ENCODE assay signal across 8 cellular contexts in the genomic region with DNA sequence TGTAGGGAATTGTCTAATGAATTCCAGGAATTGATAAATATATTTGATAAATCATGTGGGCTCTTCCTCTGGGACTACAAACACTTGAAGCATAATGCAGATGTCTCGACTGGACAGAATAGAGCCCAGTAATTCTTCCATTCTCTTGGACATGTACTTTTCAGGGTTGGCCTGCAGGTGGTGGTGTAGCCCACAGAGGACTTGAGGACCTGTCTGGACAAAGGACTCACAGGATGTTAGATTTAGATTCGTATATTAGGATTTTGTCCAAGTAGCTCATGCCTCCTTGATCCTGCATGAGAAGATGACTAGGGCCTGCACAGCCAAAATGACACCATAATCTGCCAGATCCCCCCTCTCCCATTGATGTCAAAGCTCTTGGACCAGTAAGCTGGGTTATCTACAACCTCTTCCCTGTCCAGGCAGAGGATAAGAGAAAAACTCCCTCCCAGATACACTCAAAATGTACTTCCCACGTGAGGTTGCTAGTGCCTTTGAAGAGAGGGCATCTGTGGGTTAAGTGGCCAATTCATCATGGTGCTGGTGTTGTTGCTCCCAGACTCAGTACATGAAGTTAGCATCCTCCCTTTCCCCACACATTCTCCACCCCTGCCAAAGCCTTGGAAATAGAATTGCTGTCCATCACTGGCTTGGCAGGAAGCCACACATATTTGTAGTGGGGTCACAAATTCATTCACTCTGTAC.
DNase-seq lines count a peak whose midpoint lies in the region; ATAC-seq and TF ChIP-seq lines count a peak whose summit lies in the region.

No MANE protein-coding gene starts in this region.

- H3K9me3 ChIP-seq in tibial nerve: no peaks in the 10 kb centered on the region

- no peak overlapping the region for H3K4me3 Mint-ChIP-seq in activated CD8-positive, alpha-beta memory T cell treated with anti-CD3 and anti-CD28 coated beads, Interleukin-2, amount 10 ng/mL, durations not matched to agents 7 days and 5 days
- H3K4me3 Mint-ChIP-seq in naive thymus-derived CD8-positive, alpha-beta T cell: no peak overlapping the region

- WGBS in tibial nerve, 2 donors: 23 to 36% methylated on average over 3 of the region's 3 CpGs

- H3K36me3 ChIP-seq in tibial nerve: no peaks in the 10 kb centered on the region

- H3K9me3 Mint-ChIP-seq in activated CD8-positive, alpha-beta memory T cell treated with anti-CD3 and anti-CD28 coated beads, Interleukin-2, amount 10 ng/mL, durations not matched to agents 7 days and 5 days (ENCODE audit: low read depth): no peaks in the 10 kb centered on the region
- no peaks in the 10 kb centered on the region for H3K9me3 Mint-ChIP-seq in naive thymus-derived CD8-positive, alpha-beta T cell

- peak; percentile 12 for DNase-seq in activated T-cell treated with anti-CD3 and anti-CD28 coated beads for 1 hour (ENCODE audit: low read depth)
- no peak for DNase-seq in activated T-cell treated with anti-CD3 and anti-CD28 coated beads for 4 hours
- peak; percentile 34 to 75 for DNase-seq in NCI-H526 (lab: John Stamatoyannopoulos, UW)
- DNase-seq in activated CD8-positive, alpha-beta memory T cell treated with anti-CD3 and anti-CD28 coated beads, Interleukin-2, amount 10 ng/mL, durations not matched to agents 7 days and 5 days: peak; percentile 52
- peak; percentile 10 to 70 (median 27) for DNase-seq in naive thymus-derived CD8-positive, alpha-beta T cell
- DNase-seq in tibial nerve (ENCODE audit: low spot score in 2 of 2): no peak

- ATAC-seq in HG02885 (IDR thresholded peaks at IDR 0.05; ENCODE audit: poor library complexity, unreplicated experiment): peak; percentile 71
- ATAC-seq in activated CD8-positive, alpha-beta memory T cell treated with anti-CD3 and anti-CD28 coated beads, Interleukin-2, amount 10 ng/mL, durations not matched to agents 7 days and 5 days: peak; percentile 58
- ATAC-seq in esophagus mucosa: peak; percentile 81
- ATAC-seq in naive thymus-derived CD8-positive, alpha-beta T cell: peak; percentile 33 to 50

- peaks cover 4% of the 10 kb centered on the region for H3K4me1 Mint-ChIP-seq in activated CD8-positive, alpha-beta memory T cell treated with anti-CD3 and anti-CD28 coated beads, Interleukin-2, amount 10 ng/mL, durations not matched to agents 7 days and 5 days
- H3K4me1 Mint-ChIP-seq in naive thymus-derived CD8-positive, alpha-beta T cell: peaks cover 0 to 2% (median 0%) of the 10 kb centered on the region in 4 donors

- no peak overlapping the region for H3K27ac ChIP-seq in tibial nerve

- TF ChIP-seq CTCF in tibial nerve (IDR thresholded peaks at IDR 0.05): peak; percentile 31 to 54 (median 44)

- no peaks in the 10 kb centered on the region for H3K27me3 Mint-ChIP-seq in activated CD8-positive, alpha-beta memory T cell treated with anti-CD3 and anti-CD28 coated beads, Interleukin-2, amount 10 ng/mL, durations not matched to agents 7 days and 5 days
- H3K27me3 Mint-ChIP-seq in naive thymus-derived CD8-positive, alpha-beta T cell: peaks cover 0 to 4% (median 0%) of the 10 kb centered on the region in 5 donors

- no peak overlapping the region for H3K4me3 ChIP-seq in tibial nerve

- CTCF ChIA-PET in activated CD8-positive, alpha-beta memory T cell treated with anti-CD3 and anti-CD28 coated beads, Interleukin-2, amount 10 ng/mL, durations not matched to agents 7 days and 5 days (lab: Charles Lee): interaction anchor here (0.7 to 2.1 kb wide), 6 partner anchors 23 to 484 kb away, joined by 3 to 7 read pairs (median 3); no protein-coding TSS in a partner anchor

- TF ChIP-seq POLR2A in tibial nerve (IDR thresholded peaks at IDR 0.05): no peak

- POLR2A ChIA-PET in naive thymus-derived CD8-positive, alpha-beta T cell (lab: Charles Lee): no interaction called here

- TF ChIP-seq EP300 in tibial nerve (IDR thresholded peaks at IDR 0.05): no peak

- H3K27me3 ChIP-seq in tibial nerve: no peaks in the 10 kb centered on the region

- H3K4me1 ChIP-seq in tibial nerve: peaks cover 0 to 18% (median 1%) of the 10 kb centered on the region in 4 donors

- no peak overlapping the region for H3K27ac Mint-ChIP-seq in activated CD8-positive, alpha-beta memory T cell treated with anti-CD3 and anti-CD28 coated beads, Interleukin-2, amount 10 ng/mL, durations not matched to agents 7 days and 5 days
- no peak overlapping the region for H3K27ac Mint-ChIP-seq in naive thymus-derived CD8-positive, alpha-beta T cell

- no peaks in the 10 kb centered on the region for H3K36me3 Mint-ChIP-seq in activated CD8-positive, alpha-beta memory T cell treated with anti-CD3 and anti-CD28 coated beads, Interleukin-2, amount 10 ng/mL, durations not matched to agents 7 days and 5 days
- no peaks in the 10 kb centered on the region for H3K36me3 Mint-ChIP-seq in naive thymus-derived CD8-positive, alpha-beta T cell

Comparison
In these comparisons a context has a peak if more than half of its experiments do, and no peak if none do; other contexts are left out.
1. DNase-seq: peak in activated T-cell treated with anti-CD3 and anti-CD28 coated beads for 1 hour (single experiment), NCI-H526 (2 of 2), activated CD8-positive, alpha-beta memory T cell treated with anti-CD3 and anti-CD28 coated beads, Interleukin-2, amount 10 ng/mL, durations not matched to agents 7 days and 5 days (single experiment) and naive thymus-derived CD8-positive, alpha-beta T cell (10 of 10); none in activated T-cell treated with anti-CD3 and anti-CD28 coated beads for 4 hours (single experiment) and tibial nerve (0 of 2).
2. Peak in every context shown above with its lines, with median percentiles within 50 percentile points of each other: ATAC-seq.